Comparison of ENCODE assay signal across 14 cellular contexts in genomic region chr2:25036221-25036559, GRCh38. TPM values are rescaled to one million over a fixed set of nuclear protein-coding genes. Genes with fewer than 3 reads are reported as not detected.
DNase-seq lines count a peak whose midpoint lies in the region; ATAC-seq and TF ChIP-seq lines count a peak whose summit lies in the region.
"Had no signal": no experiment of that assay in that cellular context is flagged by ENCODE, and none has a peak within 500 bp of the region (broad histone marks: within the 10 kb centered on the region; RNA-seq: fewer than 3 reads in every experiment).

No MANE protein-coding gene starts in this region.

- H3K27ac ChIP-seq in PC-9 (no peak overlapping the region), gastrocnemius medialis (peak overlapping the region; percentile 70 to 86 (median 72)), right lobe of liver (no peak overlapping the region)

- H3K4me2 ChIP-seq in PC-9, result peak overlapping the region; percentile 55

- ATAC-seq in gastrocnemius medialis, result no peak
- ATAC-seq in activated T-helper 17 cell treated with anti-CD3 and anti-CD28 coated beads, Interleukin-2, amount 50 U/mL, for 72 hours (replicated peaks), result no peak
- ATAC-seq in right lobe of liver, result no peak
- no peak for ATAC-seq in HG03342 (IDR thresholded peaks at IDR 0.05; ENCODE audit: unreplicated experiment)
- ATAC-seq: K562 had no signal

- CTCF ChIA-PET in PC-9 (lab: Charles Lee), result interaction anchor here (0.6 kb wide), 1 partner anchor 93 kb away, joined by 3 read pairs; no protein-coding TSS in a partner anchor

- TF ChIP-seq POLR2A in gastrocnemius medialis (IDR thresholded peaks at IDR 0.05) (no peak), right lobe of liver (IDR thresholded peaks at IDR 0.05) (no peak)

- peak; percentile 15 for DNase-seq in NCI-H146 (lab: John Stamatoyannopoulos, UW)
- DNase-seq in NCI-H146 treated with DMSO at 0.1 percent for 48 hours (lab: John Stamatoyannopoulos, UW; ENCODE audit: unreplicated experiment), result no peak
- DNase-seq in DMS79 treated with DMSO at 0.1 percent for 48 hours (lab: John Stamatoyannopoulos, UW), result peak; percentile 74
- no peak for DNase-seq in PC-9
- no peak for DNase-seq in gastrocnemius medialis
- no peak for DNase-seq in right lobe of liver
- DNase-seq: C1 segment of cervical spinal cord, NCI-H1694 treated with DMSO at 0.1 percent for 48 hours, NCI-H2171, NCI-H524, SHP77 had no signal

- H3K36me3 ChIP-seq in PC-9 (ENCODE audit: low read depth) (no peaks in the 10 kb centered on the region), gastrocnemius medialis (no peaks in the 10 kb centered on the region), right lobe of liver (no peaks in the 10 kb centered on the region)

- no peak for TF ChIP-seq CTCF in PC-9 (conservative IDR thresholded peaks at IDR 0.05)
- TF ChIP-seq CTCF in gastrocnemius medialis (IDR thresholded peaks at IDR 0.05 in 4 of 5, conservative IDR thresholded peaks at IDR 0.05 in 1 of 5), result no peak
- no peak for TF ChIP-seq CTCF in right lobe of liver (IDR thresholded peaks at IDR 0.05)

- no peak overlapping the region for H3K4me3 ChIP-seq in PC-9
- no peak overlapping the region for H3K4me3 ChIP-seq in gastrocnemius medialis
- H3K4me3 ChIP-seq in right lobe of liver, result no peak overlapping the region
- H3K4me3 ChIP-seq: K562 had no signal

- H3K9me2 ChIP-seq in PC-9 (ENCODE audit: insufficient read depth), result no peaks in the 10 kb centered on the region

- H3K27me3 Mint-ChIP-seq in activated T-helper 17 cell treated with anti-CD3 and anti-CD28 coated beads, Interleukin-2, amount 50 U/mL, for 72 hours, result peaks cover 4% of the 10 kb centered on the region

- H3F3A ChIP-seq in PC-9 (ENCODE audit: insufficient read depth, low read depth), result peaks cover 23% of the 10 kb centered on the region

- BruUV-seq in PC-9 (replicated peaks; lab: Mats Ljungman, UMichigan), result no TSS peak

- intact Hi-C loops in PC-9 (cut with micrococcal nuclease; ENCODE audit: unreplicated experiment) (no loop called here), gastrocnemius medialis (cut with DNase I; ENCODE audit: low total_unique reads) (no loop called here), right lobe of liver (cut with DNase I) (no loop called here)

- H3K9me3 Mint-ChIP-seq in activated T-helper 17 cell treated with anti-CD3 and anti-CD28 coated beads, Interleukin-2, amount 50 U/mL, for 72 hours, result no peaks in the 10 kb centered on the region

- no peaks in the 10 kb centered on the region for H4K20me1 ChIP-seq in PC-9 (ENCODE audit: insufficient read depth)

- H3K27me3 ChIP-seq in PC-9 (ENCODE audit: insufficient read depth, low read depth), result peaks cover 6% of the 10 kb centered on the region; the same call in 1 of the 2 replicates
- H3K27me3 ChIP-seq in gastrocnemius medialis, result no peaks in the 10 kb centered on the region
- H3K27me3 ChIP-seq in right lobe of liver, result no peaks in the 10 kb centered on the region

- H3K27ac Mint-ChIP-seq in activated T-helper 17 cell treated with anti-CD3 and anti-CD28 coated beads, Interleukin-2, amount 50 U/mL, for 72 hours, result no peak overlapping the region

- in situ Hi-C loops in gastrocnemius medialis (cut with MboI; ENCODE audit: low sequenced_read_pairs in 4 of 4), result no loop called here

- H3K4me1 ChIP-seq in PC-9 (replicated peaks; ENCODE audit: insufficient read depth) (peaks cover 36% of the 10 kb centered on the region), gastrocnemius medialis (peaks cover 25 to 35% of the 10 kb centered on the region in 2 donors), right lobe of liver (peaks cover 0 to 4% (median 0%) of the 10 kb centered on the region in 4 donors)

- no peaks in the 10 kb centered on the region for H3K79me2 ChIP-seq in PC-9 (ENCODE audit: low read depth)

- WGBS in right lobe of liver (ENCODE audit: insufficient coverage, low coverage, low lambda C conversion rate, missing lambda C conversion rate), result 68% methylated on average over 3 of the region's 6 CpGs

- POLR2A ChIA-PET in PC-9 (lab: Charles Lee; ENCODE audit: unreplicated experiment), result interaction anchor here (0.7 kb wide), 1 partner anchor 42 kb away, joined by 4 read pairs; no protein-coding TSS in a partner anchor

- H3K36me3 Mint-ChIP-seq in activated T-helper 17 cell treated with anti-CD3 and anti-CD28 coated beads, Interleukin-2, amount 50 U/mL, for 72 hours (ENCODE audit: low read depth), result no peaks in the 10 kb centered on the region

- H2AFZ ChIP-seq in PC-9, result no peak overlapping the region

- H3K4me3 Mint-ChIP-seq in activated T-helper 17 cell treated with anti-CD3 and anti-CD28 coated beads, Interleukin-2, amount 50 U/mL, for 72 hours, result no peak overlapping the region

- H3K4me1 Mint-ChIP-seq in activated T-helper 17 cell treated with anti-CD3 and anti-CD28 coated beads, Interleukin-2, amount 50 U/mL, for 72 hours, result no peaks in the 10 kb centered on the region

- H3K9me3 ChIP-seq in PC-9 (ENCODE audit: insufficient read depth, low read depth) (no peaks in the 10 kb centered on the region), gastrocnemius medialis (no peaks in the 10 kb centered on the region), right lobe of liver (no peaks in the 10 kb centered on the region)

RNA-seq across cellular contexts. Expression of gene EFR3B, which starts 5.7 kb away (rescaled TPM):
- total RNA-seq in PC-9 (2021) (0.20 TPM in 1 of 2 replicates, not detected in the other), gastrocnemius medialis (1 to 10 TPM in 1 of 4 donors, under 1 TPM in 3; 0.29 to 1.4 (median 0.67) TPM), right lobe of liver (under 1 TPM in 5 of 6 experiments, not detected in 1; 0.12 to 0.33 (median 0.16) TPM)
- total RNA-seq in activated T-helper 17 cell treated with anti-CD3 and anti-CD28 coated beads, Interleukin-2, amount 50 U/mL, for 72 hours, result under 1 TPM; 0.24 to 0.40 TPM
- total RNA-seq: K562 had no signal

Comparison
In these comparisons a context has a peak if more than half of its experiments do, and no peak if none do; other contexts are left out.
1. DNase-seq: peak in NCI-H146 (single experiment) and DMS79 treated with DMSO at 0.1 percent for 48 hours (single experiment); none in NCI-H146 treated with DMSO at 0.1 percent for 48 hours (single experiment), PC-9 (0 of 2), gastrocnemius medialis (0 of 2) and right lobe of liver (0 of 3).
2. H3K27ac ChIP-seq: peak in gastrocnemius medialis (4 of 4); none in PC-9 (single experiment) and right lobe of liver (0 of 3).